32 cellular contexts compared by ENCODE assay signal in genomic region chr5:69074664-69075521, GRCh38. TPM values are rescaled to one million over a fixed set of nuclear protein-coding genes. Genes with fewer than 3 reads are reported as not detected.
DNase-seq lines count a peak whose midpoint lies in the region; ATAC-seq, FAIRE-seq and TF ChIP-seq lines count a peak whose summit lies in the region.
"Had no signal": no experiment of that assay in that cellular context is flagged by ENCODE, and none has a peak within 500 bp of the region (broad histone marks: within the 10 kb centered on the region; RNA-seq: fewer than 3 reads in every experiment).

No MANE protein-coding gene starts in this region.

- TF ChIP-seq CTCF in A549 (IDR thresholded peaks at IDR 0.05) (no peak), GM06990 (IDR thresholded peaks at IDR 0.05; ENCODE audit: insufficient read depth, low read length, poor library complexity, severe bottlenecking) (no peak), adrenal gland (IDR thresholded peaks at IDR 0.05) (no peak)

- H3K4me3 ChIP-seq in A549 (no peak overlapping the region), GM06990 (replicated peaks; ENCODE audit: low read depth, low read length) (no peak overlapping the region), duodenal mucosa (ENCODE audit: low read depth in 1 of 2, low read length in 2 of 2) (peak overlapping the region; percentile 15 to 45), adrenal gland (no peak overlapping the region)
- H3K4me3 ChIP-seq: SJSA1, spleen, thoracic aorta, uterus had no signal

- H3K36me3 ChIP-seq in GM06990 (ENCODE audit: control insufficient read depth, insufficient read depth, low read length) (no peaks in the 10 kb centered on the region), duodenal mucosa (ENCODE audit: control insufficient read depth in 1 of 2, insufficient read depth in 2 of 2, low read length in 2 of 2) (no peaks in the 10 kb centered on the region), adrenal gland (replicated peaks in 1 of 2) (no peaks in the 10 kb centered on the region)
- H3K36me3 ChIP-seq: BE2C, SJSA1, spleen, thoracic aorta, uterus had no signal

- no peak for TF ChIP-seq POLR2A in A549 (IDR thresholded peaks at IDR 0.05; ENCODE audit: low read length)
- no peak for TF ChIP-seq POLR2A in adrenal gland (IDR thresholded peaks at IDR 0.05)

- WGBS in A549 (ENCODE audit: missing lambda C conversion rate) = 80% methylated on average over 14 of the region's 32 CpGs
- 82 to 93% (median 87%) methylated on average over 2 to 32 of the region's 32 CpGs for WGBS in adrenal gland, 4 donors

- no peaks in the 10 kb centered on the region for H3K9me3 ChIP-seq in A549
- no peaks in the 10 kb centered on the region for H3K9me3 ChIP-seq in duodenal mucosa (ENCODE audit: control insufficient read depth in 1 of 2, low read length in 2 of 2)
- no peaks in the 10 kb centered on the region for H3K9me3 ChIP-seq in adrenal gland (replicated peaks in 1 of 3)
- H3K9me3 ChIP-seq: BE2C, SJSA1, spleen, thoracic aorta, uterus had no signal

- POLR2A ChIA-PET in A549 (lab: Yijun Ruan, JAX) = no interaction called here

- no peak for DNase-seq in A549 (ENCODE audit: low read depth in 1 of 2, low spot score in 1 of 2)
- DNase-seq in GM06990 (ENCODE audit: extremely low read depth, insufficient read length) = peak; percentile 9
- DNase-seq in sciatic nerve (ENCODE audit: low spot score) = no peak
- DNase-seq in T1000 (lab: John Stamatoyannopoulos, UW) = no peak
- DNase-seq in adrenal gland = no peak
- DNase-seq in activated naive CD4-positive, alpha-beta T cell treated with anti-CD3 and anti-CD28 coated beads, Interleukin-2, amount 50 U/mL, for 72 hours (ENCODE audit: low spot score in 2 of 2) = no peak
- DNase-seq: activated naive CD4-positive, alpha-beta T cell; activated T-cell treated with anti-CD3 and anti-CD28 coated beads, Interleukin-2, amount 50 U/mL, for 48 hours; amniotic stem cell; BE2C; CD8-positive, alpha-beta T cell; effector memory CD4-positive, alpha-beta T cell; EL; Kasumi-1; left colon; NCI-H1436 treated with DMSO at 0.1 percent for 48 hours; NCI-H2081 treated with DMSO at 0.1 percent for 48 hours; NCI-H226; NCI-H69; spleen; stimulated activated CD4-positive, alpha-beta T cell treated with anti-CD3 and anti-CD28 coated beads, Interleukin-2, amount 100 ng/mL, for 24 hours; stimulated activated naive CD8-positive, alpha-beta T cell treated with anti-CD3 and anti-CD28 coated beads, Interleukin-15, amount 100 ng/mL, for 72 hours; T-cell; uterus had no signal

- no peak for TF ChIP-seq EP300 in A549 (IDR thresholded peaks at IDR 0.05)

- peak; percentile 36 to 54; a peak in 5 of 6 replicates for ATAC-seq in A549
- peak; percentile 10 for ATAC-seq in sciatic nerve
- ATAC-seq in activated naive CD4-positive, alpha-beta T cell treated with anti-CD3 and anti-CD28 coated beads, Interleukin-2, amount 50 U/mL, for 72 hours = no peak
- ATAC-seq: CD8-positive, alpha-beta T cell had no signal

- H3K27ac Mint-ChIP-seq in activated naive CD4-positive, alpha-beta T cell treated with anti-CD3 and anti-CD28 coated beads, Interleukin-2, amount 50 U/mL, for 72 hours = no peak overlapping the region
- H3K27ac Mint-ChIP-seq: CD8-positive, alpha-beta T cell; stimulated activated naive CD8-positive, alpha-beta T cell treated with anti-CD3 and anti-CD28 coated beads, Interleukin-15, amount 100 ng/mL, for 72 hours; T-cell had no signal

- H3K4me1 ChIP-seq in A549 (0 out of 3 replicates have a peak, but pooled peaks cover 4% of the 10 kb centered on the region), duodenal mucosa (ENCODE audit: control insufficient read depth in 1 of 2, insufficient read depth in 2 of 2, low read length in 2 of 2) (peaks cover 17% of the 10 kb centered on the region in 2 donors), adrenal gland (replicated peaks in 1 of 2) (no peaks in the 10 kb centered on the region)
- H3K4me1 ChIP-seq: BE2C, parathyroid adenoma, SJSA1, spleen, uterus had no signal

- H3K4me2 ChIP-seq in A549 = no peak overlapping the region

- no peak for FAIRE-seq in A549 (lab: Jason Lieb, UNC)
- FAIRE-seq: colon, GM12891, RCC 7860 had no signal

- CTCF ChIA-PET in A549 (lab: Yijun Ruan, JAX) = interaction anchor here (0.6 to 1.5 kb wide), 2 partner anchors 18 to 36 kb away, joined by 3 to 4 read pairs; partner anchors contain the start of gene SLC30A5

- H3K27me3 ChIP-seq in GM06990 (replicated peaks; ENCODE audit: control insufficient read depth, insufficient read depth, low read length) (no peaks in the 10 kb centered on the region), duodenal mucosa (ENCODE audit: control insufficient read depth in 1 of 2, insufficient read depth in 2 of 2, low read length in 2 of 2) (no peaks in the 10 kb centered on the region), adrenal gland (no peaks in the 10 kb centered on the region)
- H3K27me3 ChIP-seq: BE2C, spleen, uterus had no signal

- intact Hi-C loops in sciatic nerve (cut with DNase I) (no loop called here), adrenal gland (cut with DNase I) (no loop called here)

- peak overlapping the region; percentile 15 to 18 for H3K9ac ChIP-seq in duodenal mucosa (ENCODE audit: low read depth in 1 of 2, low read length in 2 of 2)
- H3K9ac ChIP-seq: parathyroid adenoma had no signal

- TF ChIP-seq RAD21 in A549 (conservative IDR thresholded peaks at IDR 0.05 in 1 of 2, IDR thresholded peaks at IDR 0.05 in 1 of 2) = no peak

- H3K9me3 Mint-ChIP-seq in activated naive CD4-positive, alpha-beta T cell treated with anti-CD3 and anti-CD28 coated beads, Interleukin-2, amount 50 U/mL, for 72 hours = no peaks in the 10 kb centered on the region
- H3K9me3 Mint-ChIP-seq: CD8-positive, alpha-beta T cell; neural crest cell; stimulated activated naive CD8-positive, alpha-beta T cell treated with anti-CD3 and anti-CD28 coated beads, Interleukin-15, amount 100 ng/mL, for 72 hours; T-cell had no signal

- H3K27ac ChIP-seq in A549 (no peak overlapping the region), duodenal mucosa (ENCODE audit: low read depth, low read length) (peak overlapping the region; percentile 32), adrenal gland (no peak overlapping the region)
- H3K27ac ChIP-seq: parathyroid adenoma, SJSA1, spleen, thoracic aorta, uterus had no signal

- H3K36me3 Mint-ChIP-seq in activated naive CD4-positive, alpha-beta T cell treated with anti-CD3 and anti-CD28 coated beads, Interleukin-2, amount 50 U/mL, for 72 hours = no peaks in the 10 kb centered on the region
- H3K36me3 Mint-ChIP-seq: CD8-positive, alpha-beta T cell; T-cell had no signal

TF ChIP-seq in A549, 52 proteins besides CTCF, POLR2A, EP300 and RAD21:
- TF ChIP-seq ELK1 (IDR thresholded peaks at IDR 0.05; ENCODE audit: low read depth, low read length) = no peak
- no peak for TF ChIP-seq CEBPB (IDR thresholded peaks at IDR 0.05)
- TF ChIP-seq JUNB (IDR thresholded peaks at IDR 0.05) = no peak
- no peak for TF ChIP-seq MAFK (IDR thresholded peaks at IDR 0.05; ENCODE audit: partially characterized antibody)
- TF ChIP-seq KDM5A (IDR thresholded peaks at IDR 0.05) = no peak
- no peak for TF ChIP-seq SMC3 (IDR thresholded peaks at IDR 0.05)
- TF ChIP-seq MYC (IDR thresholded peaks at IDR 0.05; ENCODE audit: borderline replicate concordance, low read length) = no peak
- no peak for TF ChIP-seq HOXA7 (CRISPR knock-in tag; IDR thresholded peaks at IDR 0.05)
- TF ChIP-seq BHLHE40 (IDR thresholded peaks at IDR 0.05; ENCODE audit: low read depth, low read length) = no peak
- TF ChIP-seq PHF8 (IDR thresholded peaks at IDR 0.05; ENCODE audit: borderline replicate concordance, low read depth) = no peak
- no peak for TF ChIP-seq CBX8 (IDR thresholded peaks at IDR 0.05)
- no peak for TF ChIP-seq TP53 (CRISPR knock-in tag; IDR thresholded peaks at IDR 0.05)
- no peak for TF ChIP-seq EHMT2 (IDR thresholded peaks at IDR 0.05; ENCODE audit: low read depth)
- no peak for TF ChIP-seq TFCP2L1 (CRISPR knock-in tag; IDR thresholded peaks at IDR 0.05)

RNA-seq across cellular contexts. Expression of gene SLC30A5, which starts 18.9 kb away (rescaled TPM):
- polyA plus RNA-seq in A549 (2011; rRNA removed) (74.6 and 79.8 TPM in 2 replicates), A549 (2017; fragmentation: RNase III; extraction: RNeasy Plus Mini Kit Qiagen cat#74134 plus additional on column Dnase treatment) (51.2 to 53.3 TPM (median 52.2 TPM) in 3 replicates), adrenal gland (10 to 100 TPM; 31.5 to 57.0 (median 37.3) TPM)
- 15.7 and 29.3 TPM in 2 replicates for polyA plus RNA-seq in A549 (2012; cell fraction: cytosol; rRNA removed)
- 15.2 and 25.8 TPM in 2 replicates for polyA plus RNA-seq in A549 (2012; cell fraction: nucleus; rRNA removed)
- 155 and 163 TPM in 2 replicates for polyA minus RNA-seq in A549 (2011; rRNA and poly(A)+ RNA removed)
- total RNA-seq in sciatic nerve (41.2 TPM), adrenal gland (10 to 100 TPM; 31.8 to 76.8 (median 38.8) TPM)
- total RNA-seq in activated naive CD4-positive, alpha-beta T cell treated with anti-CD3 and anti-CD28 coated beads, Interleukin-2, amount 50 U/mL, for 72 hours = 10 to 100 TPM; 25.5 to 35.2 TPM

Comparison
In these comparisons a context has a peak if more than half of its experiments do, and no peak if none do; other contexts are left out.
1. ATAC-seq: peak in A549 (2 of 2) and sciatic nerve (single experiment); none in activated naive CD4-positive, alpha-beta T cell treated with anti-CD3 and anti-CD28 coated beads, Interleukin-2, amount 50 U/mL, for 72 hours (0 of 2).
2. H3K4me3 ChIP-seq: peak in duodenal mucosa (2 of 2); none in A549 (single experiment), GM06990 (single experiment) and adrenal gland (0 of 4).